ENCODE assay signal across 8 cellular contexts in the genomic region with DNA sequence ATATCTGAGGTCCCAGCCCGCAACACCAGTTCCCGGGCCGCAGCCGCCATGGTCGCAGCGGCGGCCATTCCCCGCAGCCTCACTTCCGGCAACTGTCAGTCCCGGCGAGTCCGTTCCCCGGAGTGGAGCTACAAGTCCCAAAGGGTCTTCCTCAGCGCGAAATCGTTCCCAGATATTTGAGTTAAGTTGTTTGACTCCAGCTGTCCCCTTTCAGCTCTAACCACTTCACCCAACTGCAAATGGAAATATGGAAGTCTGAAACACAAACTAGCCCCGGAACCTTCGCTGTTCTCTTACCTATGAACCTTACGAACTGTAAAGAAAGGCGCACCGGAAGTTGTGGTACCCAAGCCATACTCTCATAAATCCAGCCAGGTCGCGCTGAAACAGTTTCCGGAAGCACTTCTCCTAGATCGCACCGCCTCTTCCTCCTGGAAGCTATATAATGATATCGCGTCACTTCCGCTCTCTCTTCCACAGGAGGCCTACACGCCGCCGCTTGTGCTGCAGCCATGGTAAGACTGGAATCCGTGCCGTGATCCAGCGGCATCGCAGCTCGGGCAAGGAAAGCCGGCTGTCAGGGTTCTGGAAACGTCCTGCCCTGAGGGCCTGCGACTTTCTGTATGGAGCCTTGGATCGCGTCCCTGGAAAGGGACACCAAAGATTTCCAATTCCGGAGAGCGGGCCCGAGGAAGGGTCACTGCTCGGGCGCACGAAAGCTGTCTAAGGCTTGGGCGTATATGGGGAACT. TPM values are rescaled to one million over a fixed set of nuclear protein-coding genes. Genes with fewer than 3 reads are reported as not detected.
A peak's percentile ranks its signal among the peaks of the same experiment; 100 is the strongest.
DNase-seq lines count a peak whose midpoint lies in the region; ATAC-seq, FAIRE-seq and TF ChIP-seq lines count a peak whose summit lies in the region.

A gene (plus strand): TSS at position 468 of the 750 bp plus-strand sequence. CDS start 45 bp downstream, at position 513.
A gene with protein sequence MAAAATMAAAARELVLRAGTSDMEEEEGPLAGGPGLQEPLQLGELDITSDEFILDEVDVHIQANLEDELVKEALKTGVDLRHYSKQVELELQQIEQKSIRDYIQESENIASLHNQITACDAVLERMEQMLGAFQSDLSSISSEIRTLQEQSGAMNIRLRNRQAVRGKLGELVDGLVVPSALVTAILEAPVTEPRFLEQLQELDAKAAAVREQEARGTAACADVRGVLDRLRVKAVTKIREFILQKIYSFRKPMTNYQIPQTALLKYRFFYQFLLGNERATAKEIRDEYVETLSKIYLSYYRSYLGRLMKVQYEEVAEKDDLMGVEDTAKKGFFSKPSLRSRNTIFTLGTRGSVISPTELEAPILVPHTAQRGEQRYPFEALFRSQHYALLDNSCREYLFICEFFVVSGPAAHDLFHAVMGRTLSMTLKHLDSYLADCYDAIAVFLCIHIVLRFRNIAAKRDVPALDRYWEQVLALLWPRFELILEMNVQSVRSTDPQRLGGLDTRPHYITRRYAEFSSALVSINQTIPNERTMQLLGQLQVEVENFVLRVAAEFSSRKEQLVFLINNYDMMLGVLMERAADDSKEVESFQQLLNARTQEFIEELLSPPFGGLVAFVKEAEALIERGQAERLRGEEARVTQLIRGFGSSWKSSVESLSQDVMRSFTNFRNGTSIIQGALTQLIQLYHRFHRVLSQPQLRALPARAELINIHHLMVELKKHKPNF (minus strand): TSS at position 269 of the 750 bp plus-strand sequence. CDS start 201 bp downstream, at position 68.

- H3K9ac ChIP-seq in SU-DHL-6 (ENCODE audit: low read length) = peak within 1 kb of the TSS; percentile 75

- H3K4me1 ChIP-seq in pancreas = peaks cover 22 to 32% (median 23%) of the 10 kb centered on the region in 3 donors
- H3K4me1 ChIP-seq in tibial artery = peaks cover 6 to 56% (median 51%) of the 10 kb centered on the region in 4 donors

- peak; percentile 99 for TF ChIP-seq POLR2A in GM10847 (IDR thresholded peaks at IDR 0.05; ENCODE audit: extremely low read depth, insufficient read length)

- no peaks in the 10 kb centered on the region for H3K9me2 ChIP-seq in SU-DHL-6 (replicated peaks; ENCODE audit: insufficient read depth, low read length)

- peak within 1 kb of the TSS; percentile 94 for H3K4me3 Mint-ChIP-seq in activated naive CD8-positive, alpha-beta T cell treated with anti-CD3 and anti-CD28 coated beads, Interleukin-2, amount 10 ng/mL, durations not matched to agents 7 days and 5 days

- intact Hi-C loops in Right ventricle myocardium inferior (cut with DNase I) = loop anchor here (2.0 kb wide), 1 partner anchor 45 kb away; a partner anchor contains a TSS
- intact Hi-C loops in pancreas (cut with DNase I) = no loop called here
- intact Hi-C loops in tibial artery (cut with DNase I; ENCODE audit: low total_unique reads) = no loop called here

- H3K79me2 ChIP-seq in SU-DHL-6 (ENCODE audit: insufficient read depth, low read length) = peaks cover 45% of the 10 kb centered on the region

- H3K27ac ChIP-seq in SU-DHL-6 (ENCODE audit: low read depth, low read length) (peak within 1 kb of the TSS; percentile 90), pancreas (peak within 1 kb of the TSS; percentile 81 to 93 (median 92)), tibial artery (peak within 1 kb of the TSS; percentile 91 to 95)

- peaks cover 16% of the 10 kb centered on the region for H4K20me1 ChIP-seq in SU-DHL-6 (ENCODE audit: low read depth, low read length)

- peaks cover 31% of the 10 kb centered on the region for H3K36me3 ChIP-seq in SU-DHL-6 (ENCODE audit: low read length)
- peaks cover 0 to 42% (median 30%) of the 10 kb centered on the region in 3 donors for H3K36me3 ChIP-seq in pancreas
- peaks cover 42 to 62% (median 43%) of the 10 kb centered on the region in 3 donors for H3K36me3 ChIP-seq in tibial artery

- peak; percentile 97 for DNase-seq in NCI-H128 (lab: John Stamatoyannopoulos, UW; ENCODE audit: unreplicated experiment)
- DNase-seq in activated naive CD8-positive, alpha-beta T cell treated with anti-CD3 and anti-CD28 coated beads, Interleukin-2, amount 10 ng/mL, durations not matched to agents 7 days and 5 days = peak; percentile 87
- DNase-seq in Right ventricle myocardium inferior (ENCODE audit: missing footprints) = peak; percentile 95
- DNase-seq in pancreas = peak; percentile 87 to 96 (median 94)
- peak; percentile 96 for DNase-seq in tibial artery

- H3K27me3 Mint-ChIP-seq in activated naive CD8-positive, alpha-beta T cell treated with anti-CD3 and anti-CD28 coated beads, Interleukin-2, amount 10 ng/mL, durations not matched to agents 7 days and 5 days = no peaks in the 10 kb centered on the region

- ATAC-seq in HG02678 (IDR thresholded peaks at IDR 0.05; ENCODE audit: unreplicated experiment) (peak; percentile 87), Right ventricle myocardium inferior (peak; percentile 96), pancreas (peak; percentile 94 to 96 (median 95))
- ATAC-seq in activated naive CD8-positive, alpha-beta T cell treated with anti-CD3 and anti-CD28 coated beads, Interleukin-2, amount 10 ng/mL, durations not matched to agents 7 days and 5 days (ENCODE audit: low read depth) = peak; percentile 91

- peaks cover 55% of the 10 kb centered on the region for H3F3A ChIP-seq in SU-DHL-6 (ENCODE audit: insufficient read depth)

- no peaks in the 10 kb centered on the region for H3K9me3 Mint-ChIP-seq in activated naive CD8-positive, alpha-beta T cell treated with anti-CD3 and anti-CD28 coated beads, Interleukin-2, amount 10 ng/mL, durations not matched to agents 7 days and 5 days

- no peak for TF ChIP-seq CTCF in SU-DHL-6 (IDR thresholded peaks at IDR 0.05; ENCODE audit: insufficient read depth, low read length, poor library complexity, severe bottlenecking)
- no peak for TF ChIP-seq CTCF in pancreas (IDR thresholded peaks at IDR 0.05)
- TF ChIP-seq CTCF in tibial artery (IDR thresholded peaks at IDR 0.05) = no peak

- peak within 1 kb of the TSS; percentile 99 for H3K27ac Mint-ChIP-seq in activated naive CD8-positive, alpha-beta T cell treated with anti-CD3 and anti-CD28 coated beads, Interleukin-2, amount 10 ng/mL, durations not matched to agents 7 days and 5 days

- peaks cover 56% of the 10 kb centered on the region for H3K36me3 Mint-ChIP-seq in activated naive CD8-positive, alpha-beta T cell treated with anti-CD3 and anti-CD28 coated beads, Interleukin-2, amount 10 ng/mL, durations not matched to agents 7 days and 5 days

- FAIRE-seq in pancreas (lab: Jason Lieb, UNC) = peak; percentile 59

- H3K27me3 ChIP-seq in SU-DHL-6 (ENCODE audit: low read length) = no peaks in the 10 kb centered on the region
- no peaks in the 10 kb centered on the region for H3K27me3 ChIP-seq in pancreas
- no peaks in the 10 kb centered on the region for H3K27me3 ChIP-seq in tibial artery

- H3K4me2 ChIP-seq in SU-DHL-6 (ENCODE audit: low read depth, low read length, poor library complexity, severe bottlenecking) = peak within 1 kb of the TSS; percentile 88

- POLR2A ChIA-PET in activated naive CD8-positive, alpha-beta T cell treated with anti-CD3 and anti-CD28 coated beads, Interleukin-2, amount 10 ng/mL, durations not matched to agents 7 days and 5 days (lab: Charles Lee) = interaction anchor here (0.6 to 4.3 kb wide), 29 partner anchors 8 to 1391 kb away, joined by 3 to 52 read pairs (median 6); a partner anchor contains a TSS

- H3K9me3 ChIP-seq in SU-DHL-6 (ENCODE audit: insufficient read depth, low read length) (no peaks in the 10 kb centered on the region), pancreas (no peaks in the 10 kb centered on the region), tibial artery (no peaks in the 10 kb centered on the region)

- H3K4me1 Mint-ChIP-seq in activated naive CD8-positive, alpha-beta T cell treated with anti-CD3 and anti-CD28 coated beads, Interleukin-2, amount 10 ng/mL, durations not matched to agents 7 days and 5 days = peaks cover 44% of the 10 kb centered on the region

- 0 to 1% methylated on average over 49 of the region's 49 CpGs for WGBS in pancreas, 2 donors

- H3K4me3 ChIP-seq in SU-DHL-6 (ENCODE audit: insufficient read depth, low read length, poor library complexity, severe bottlenecking) (peak within 1 kb of the TSS; percentile 76), pancreas (peak within 1 kb of the TSS; percentile 75 to 89 (median 82)), tibial artery (peak within 1 kb of the TSS; percentile 60 to 91)

- H2AFZ ChIP-seq in SU-DHL-6 (ENCODE audit: low read depth, low read length, severe bottlenecking) = peak within 1 kb of the TSS; percentile 91

RNA-seq across cellular contexts. Expression of the first gene that starts in this region (rescaled TPM):
- 1,000 to 10,000 TPM; 3,300 to 3,409 TPM for total RNA-seq in activated naive CD8-positive, alpha-beta T cell treated with anti-CD3 and anti-CD28 coated beads, Interleukin-2, amount 10 ng/mL, durations not matched to agents 7 days and 5 days
- total RNA-seq in Right ventricle myocardium inferior (1,075 TPM), pancreas (1,000 to 10,000 TPM; 1,052 to 2,464 (median 1,700) TPM)
- 1,000 to 10,000 TPM; 2,817 to 3,510 TPM for polyA plus RNA-seq in pancreas

RNA-seq across cellular contexts. Expression of the second gene that starts in this region (rescaled TPM):
- 10 to 100 TPM; 72.3 to 76.0 TPM for total RNA-seq in activated naive CD8-positive, alpha-beta T cell treated with anti-CD3 and anti-CD28 coated beads, Interleukin-2, amount 10 ng/mL, durations not matched to agents 7 days and 5 days
- total RNA-seq in Right ventricle myocardium inferior (31.4 TPM), pancreas (10 to 100 TPM; 23.2 to 37.5 (median 24.8) TPM)
- 10 to 100 TPM; 50.1 to 62.2 TPM for polyA plus RNA-seq in pancreas

Comparison
In these comparisons a context has a peak if more than half of its experiments do, and no peak if none do; other contexts are left out.
1. Peak in every context shown above with its lines: DNase-seq, ATAC-seq, H3K4me3 ChIP-seq and H3K27ac ChIP-seq.